ENCODE assay signal across 2 cellular contexts in the genomic region with DNA sequence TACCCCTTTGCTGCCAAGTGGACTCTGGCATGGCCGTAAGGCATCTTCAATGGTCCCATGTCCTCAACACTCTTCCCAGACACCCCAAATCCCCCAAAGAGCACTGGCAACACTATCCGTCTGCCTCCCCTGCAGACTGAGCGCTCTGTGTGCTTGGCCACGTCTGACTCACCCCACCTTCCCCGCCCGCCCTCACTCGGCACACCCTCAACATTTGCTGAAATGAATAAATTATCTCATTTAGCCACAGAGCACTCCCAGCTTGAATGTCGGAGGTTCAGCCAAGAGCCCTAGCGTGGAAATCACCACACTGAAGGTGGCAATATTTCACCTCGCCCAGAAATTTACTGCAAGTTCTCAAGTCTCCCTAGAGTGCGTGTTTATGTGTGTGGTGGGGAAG.
A peak's percentile ranks its signal among the peaks of the same experiment; 100 is the strongest.
TF ChIP-seq lines count a peak whose summit lies in the region.

No MANE protein-coding gene starts in this region.

TF ChIP-seq in K562, 482 proteins besides CTCF, POLR2A, EP300 and RAD21 (continues in another document):
- TF ChIP-seq FOSL1 (tag; conservative IDR thresholded peaks at IDR 0.05) (0 out of 2 replicates have a peak, but pooled peaks have one; percentile 26), ZBTB7A (IDR thresholded peaks at IDR 0.05; ENCODE audit: borderline replicate concordance, control insufficient read depth, low read depth, low read length) (no peak), ZNF696 (CRISPR knock-in tag; conservative IDR thresholded peaks at IDR 0.05) (no peak), ARID4B (CRISPR knock-in tag; IDR thresholded peaks at IDR 0.05) (no peak)
- TF ChIP-seq, protein P1, sequence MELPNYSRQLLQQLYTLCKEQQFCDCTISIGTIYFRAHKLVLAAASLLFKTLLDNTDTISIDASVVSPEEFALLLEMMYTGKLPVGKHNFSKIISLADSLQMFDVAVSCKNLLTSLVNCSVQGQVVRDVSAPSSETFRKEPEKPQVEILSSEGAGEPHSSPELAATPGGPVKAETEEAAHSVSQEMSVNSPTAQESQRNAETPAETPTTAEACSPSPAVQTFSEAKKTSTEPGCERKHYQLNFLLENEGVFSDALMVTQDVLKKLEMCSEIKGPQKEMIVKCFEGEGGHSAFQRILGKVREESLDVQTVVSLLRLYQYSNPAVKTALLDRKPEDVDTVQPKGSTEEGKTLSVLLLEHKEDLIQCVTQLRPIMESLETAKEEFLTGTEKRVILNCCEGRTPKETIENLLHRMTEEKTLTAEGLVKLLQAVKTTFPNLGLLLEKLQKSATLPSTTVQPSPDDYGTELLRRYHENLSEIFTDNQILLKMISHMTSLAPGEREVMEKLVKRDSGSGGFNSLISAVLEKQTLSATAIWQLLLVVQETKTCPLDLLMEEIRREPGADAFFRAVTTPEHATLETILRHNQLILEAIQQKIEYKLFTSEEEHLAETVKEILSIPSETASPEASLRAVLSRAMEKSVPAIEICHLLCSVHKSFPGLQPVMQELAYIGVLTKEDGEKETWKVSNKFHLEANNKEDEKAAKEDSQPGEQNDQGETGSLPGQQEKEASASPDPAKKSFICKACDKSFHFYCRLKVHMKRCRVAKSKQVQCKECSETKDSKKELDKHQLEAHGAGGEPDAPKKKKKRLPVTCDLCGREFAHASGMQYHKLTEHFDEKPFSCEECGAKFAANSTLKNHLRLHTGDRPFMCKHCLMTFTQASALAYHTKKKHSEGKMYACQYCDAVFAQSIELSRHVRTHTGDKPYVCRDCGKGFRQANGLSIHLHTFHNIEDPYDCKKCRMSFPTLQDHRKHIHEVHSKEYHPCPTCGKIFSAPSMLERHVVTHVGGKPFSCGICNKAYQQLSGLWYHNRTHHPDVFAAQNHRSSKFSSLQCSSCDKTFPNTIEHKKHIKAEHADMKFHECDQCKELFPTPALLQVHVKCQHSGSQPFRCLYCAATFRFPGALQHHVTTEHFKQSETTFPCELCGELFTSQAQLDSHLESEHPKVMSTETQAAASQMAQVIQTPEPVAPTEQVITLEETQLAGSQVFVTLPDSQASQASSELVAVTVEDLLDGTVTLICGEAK (IDR thresholded peaks at IDR 0.05) = no peak
- TF ChIP-seq, protein P1 (CRISPR knock-in tag; IDR thresholded peaks at IDR 0.05) = no peak

TF ChIP-seq in HepG2, 621 proteins besides CTCF, POLR2A, EP300 and RAD21:
- no peak for TF ChIP-seq GLI4 (CRISPR knock-in tag; IDR thresholded peaks at IDR 0.05; ENCODE audit: borderline replicate concordance)
- TF ChIP-seq ZMYM2 (CRISPR knock-in tag; IDR thresholded peaks at IDR 0.05) = no peak
- no peak for TF ChIP-seq SUZ12 (IDR thresholded peaks at IDR 0.05; ENCODE audit: low read depth, low read length)
- TF ChIP-seq ZFAT (CRISPR knock-in tag; conservative IDR thresholded peaks at IDR 0.05) = no peak
- no peak for TF ChIP-seq PCBP1 (IDR thresholded peaks at IDR 0.05; ENCODE audit: borderline replicate concordance, low read depth, low read length)
